Comparison of ENCODE assay signal across 11 cellular contexts in genomic region chr2:15223887-15224286, GRCh38.
DNase-seq lines count a peak whose midpoint lies in the region; ATAC-seq, FAIRE-seq and TF ChIP-seq lines count a peak whose summit lies in the region.
"Had no signal": no experiment of that assay in that cellular context is flagged by ENCODE, and none has a peak within 500 bp of the region (broad histone marks: within the 10 kb centered on the region; RNA-seq: fewer than 3 reads in every experiment).

No MANE protein-coding gene starts in this region.

- H3K36me3 Mint-ChIP-seq in nephron progenitor cell (ENCODE audit: low read depth): peaks cover 64% of the 10 kb centered on the region

- no peaks in the 10 kb centered on the region for H3K27me3 ChIP-seq in bronchial epithelial cell (ENCODE audit: control insufficient read depth, insufficient read depth, low read length)
- H3K27me3 ChIP-seq: stomach had no signal

- H3K36me3 ChIP-seq in bronchial epithelial cell (ENCODE audit: control insufficient read depth, insufficient read depth, low read length): no peaks in the 10 kb centered on the region

- FAIRE-seq in bronchial epithelial cell (lab: Jason Lieb, UNC): peak; percentile 52
- FAIRE-seq: endometrium had no signal

- no peak overlapping the region for H3K4me3 Mint-ChIP-seq in nephron progenitor cell

- H3K27ac Mint-ChIP-seq in nephron progenitor cell: peak overlapping the region; percentile 16

- H3K4me1 Mint-ChIP-seq in nephron progenitor cell: no peaks in the 10 kb centered on the region

- TF ChIP-seq CTCF in GM12865 (IDR thresholded peaks at IDR 0.05; ENCODE audit: insufficient read depth, low read depth, low read length, missing control alignments): no peak
- TF ChIP-seq CTCF in bronchial epithelial cell (IDR thresholded peaks at IDR 0.05; ENCODE audit: insufficient read depth, low read length, severe bottlenecking): no peak
- no peak for TF ChIP-seq CTCF in nephron progenitor cell (IDR thresholded peaks at IDR 0.05)

- H3K9me3 Mint-ChIP-seq in nephron progenitor cell: peaks cover 24% of the 10 kb centered on the region

- DNase-seq in GM12865 (ENCODE audit: low read depth) (peak; percentile 3), bronchial epithelial cell (ENCODE audit: low read depth) (peak; percentile 95), nephron progenitor cell (no peak), SK-N-DZ (ENCODE audit: low spot score) (no peak)
- no peak for DNase-seq in stimulated activated CD4-positive, alpha-beta T cell treated with anti-CD3 and anti-CD28 coated beads, Interleukin-1b, Interleukin-23, amount 100 ng/mL, for 48 hours
- DNase-seq: activated effector memory CD4-positive, alpha-beta T cell treated with anti-CD3 and anti-CD28 coated beads, Interleukin-2, amount 50 U/mL, for 16 hours; stomach had no signal

- no peak overlapping the region for H3K4me3 ChIP-seq in GM12865 (ENCODE audit: low read depth, low read length)
- H3K4me3 ChIP-seq in bronchial epithelial cell (ENCODE audit: low read depth, low read length): no peak overlapping the region
- H3K4me3 ChIP-seq: stomach had no signal

- ATAC-seq in HG03565 (IDR thresholded peaks at IDR 0.05; ENCODE audit: unreplicated experiment): peak; percentile 56
- no peak for ATAC-seq in GM19351 (IDR thresholded peaks at IDR 0.05; ENCODE audit: unreplicated experiment)
- no peak for ATAC-seq in HG03521 (IDR thresholded peaks at IDR 0.05; ENCODE audit: unreplicated experiment)

- peaks cover 1% of the 10 kb centered on the region for H3K27me3 Mint-ChIP-seq in nephron progenitor cell (ENCODE audit: low read depth, poor library complexity)

Comparison
In these comparisons a context has a peak if more than half of its experiments do, and no peak if none do; other contexts are left out.
1. DNase-seq: peak in GM12865 (single experiment) and bronchial epithelial cell (single experiment); none in nephron progenitor cell (single experiment), stimulated activated CD4-positive, alpha-beta T cell treated with anti-CD3 and anti-CD28 coated beads, Interleukin-1b, Interleukin-23, amount 100 ng/mL, for 48 hours (single experiment) and SK-N-DZ (single experiment).